Comparison of ENCODE assay signal across 8 cellular contexts in genomic region chr1:174769961-174770549, GRCh38.
DNase-seq lines count a peak whose midpoint lies in the region; ATAC-seq, FAIRE-seq and TF ChIP-seq lines count a peak whose summit lies in the region.

No MANE protein-coding gene starts in this region.

- in situ Hi-C loops in HepG2 (cut with HindIII; ENCODE audit: extremely low pct_ligation_motif_present, low pct_unique_long_range_greater_than_20kb), result loop anchor here (5.0 kb wide), 1 partner anchor 227 kb away; the partner anchor contains the start of gene CACYBP

- no peaks in the 10 kb centered on the region for H4K20me1 ChIP-seq in HepG2 (ENCODE audit: insufficient read depth, low read length)

- TF ChIP-seq POLR2A in HepG2 (IDR thresholded peaks at IDR 0.05; ENCODE audit: insufficient read depth in 1 of 2, low read depth in 2 of 2, low read length in 2 of 2), result no peak

- no peaks in the 10 kb centered on the region for H3K36me3 ChIP-seq in CD4-positive, alpha-beta memory T cell (ENCODE audit: insufficient read depth, low read length)
- no peaks in the 10 kb centered on the region for H3K36me3 ChIP-seq in HepG2 (replicated peaks in 1 of 2; ENCODE audit: control insufficient read depth in 1 of 2, insufficient read depth in 2 of 2, low read length in 2 of 2)

- no peaks in the 10 kb centered on the region for H3K9me3 Mint-ChIP-seq in CD4-positive, alpha-beta memory T cell

- no peak overlapping the region for H3K27ac Mint-ChIP-seq in CD4-positive, alpha-beta memory T cell

- intact Hi-C loops in CD4-positive, alpha-beta memory T cell (cut with micrococcal nuclease), result loop anchor here (1.0 to 2.0 kb wide), 4 partner anchors 29 to 259 kb away; no protein-coding TSS in a partner anchor
- intact Hi-C loops in HepG2 (cut with micrococcal nuclease; ENCODE audit: unreplicated experiment), result loop anchor here (1.0 to 2.0 kb wide), 3 partner anchors 213 to 228 kb away; no protein-coding TSS in a partner anchor

- no peaks in the 10 kb centered on the region for H3K9me3 ChIP-seq in CD4-positive, alpha-beta memory T cell (ENCODE audit: control insufficient read depth in 1 of 2, low read length in 2 of 2)
- H3K9me3 ChIP-seq in HepG2 (ENCODE audit: low read length), result no peaks in the 10 kb centered on the region

- peaks cover 0 to 5% (median 2%) of the 10 kb centered on the region in 4 donors for H3K4me1 Mint-ChIP-seq in CD4-positive, alpha-beta memory T cell

- H3K4me3 Mint-ChIP-seq in CD4-positive, alpha-beta memory T cell, result no peak overlapping the region

- ATAC-seq in HepG2, result no peak; the same call in 2 of the 3 replicates
- ATAC-seq in HG03342 (IDR thresholded peaks at IDR 0.05; ENCODE audit: unreplicated experiment), result no peak
- ATAC-seq in HG02884 (IDR thresholded peaks at IDR 0.05; ENCODE audit: unreplicated experiment), result no peak

- H3K4me3 ChIP-seq in CD4-positive, alpha-beta memory T cell (ENCODE audit: low read length in 2 of 2), result no peak overlapping the region
- no peak overlapping the region for H3K4me3 ChIP-seq in cardiac fibroblast (replicated peaks in 1 of 2; ENCODE audit: low read depth in 2 of 2, low read length in 2 of 2)
- H3K4me3 ChIP-seq in HepG2 (replicated peaks in 1 of 3; ENCODE audit: insufficient read depth in 1 of 3, low read depth in 2 of 3, low read length in 3 of 3), result no peak overlapping the region

- TF ChIP-seq CTCF in cardiac fibroblast (IDR thresholded peaks at IDR 0.05; ENCODE audit: low read depth, low read length) (peak; percentile 70), HepG2 (CRISPR knock-in tag; IDR thresholded peaks at IDR 0.05) (peak; percentile 73)

- no peaks in the 10 kb centered on the region for H3K27me3 Mint-ChIP-seq in CD4-positive, alpha-beta memory T cell

- peaks cover 0 to 4% of the 10 kb centered on the region in 2 donors for H3K36me3 Mint-ChIP-seq in CD4-positive, alpha-beta memory T cell

- peak; percentile 55; the same call in 1 of the 2 replicates for TF ChIP-seq RAD21 in HepG2 (CRISPR knock-in tag; IDR thresholded peaks at IDR 0.05)

- CTCF ChIA-PET in CD4-positive, alpha-beta memory T cell (lab: Charles Lee; ENCODE audit: partially characterized antibody), result interaction anchor here (0.7 to 1.5 kb wide), 8 partner anchors 19 to 355 kb away, joined by 3 to 8 read pairs (median 4); partner anchors contain the start of gene CACYBP
- CTCF ChIA-PET in HepG2 (lab: Yijun Ruan, JAX; ENCODE audit: low intra/inter-chr PET ratio, low total read pairs), result interaction anchor here (1.6 to 2.2 kb wide), 3 partner anchors 213 to 355 kb away, joined by 4 to 30 read pairs (median 26); partner anchors contain the start of gene CACYBP

- no peak for TF ChIP-seq EP300 in HepG2 (IDR thresholded peaks at IDR 0.05; ENCODE audit: low read depth in 2 of 2, low read length in 2 of 2)
- no peak for TF ChIP-seq EP300 in HepG2 (CRISPR knock-in tag; IDR thresholded peaks at IDR 0.05; ENCODE audit: borderline replicate concordance)

- BruUV-seq in HepG2 (replicated peaks; lab: Mats Ljungman, UMichigan), result no TSS peak

- POLR2A ChIA-PET in CD4-positive, alpha-beta memory T cell (lab: Charles Lee; ENCODE audit: partially characterized antibody), result interaction anchor here (0.9 to 2.5 kb wide), 3 partner anchors 213 to 229 kb away, joined by 3 to 10 read pairs (median 9); no protein-coding TSS in a partner anchor
- POLR2A ChIA-PET in HepG2 (lab: Yijun Ruan, JAX), result interaction anchor here (0.7 kb wide), 1 partner anchor 229 kb away, joined by 6 read pairs; the partner anchor contains the start of gene CACYBP

- H3K27ac ChIP-seq in CD4-positive, alpha-beta memory T cell (ENCODE audit: low read depth, low read length), result no peak overlapping the region
- no peak overlapping the region for H3K27ac ChIP-seq in HepG2 (ENCODE audit: extremely low read length, insufficient read depth, low read length)

- peak; percentile 81 for FAIRE-seq in HepG2 (lab: Jason Lieb, UNC)

- no peaks in the 10 kb centered on the region for H3K79me2 ChIP-seq in HepG2 (ENCODE audit: insufficient read depth, low read length)

- H3K4me2 ChIP-seq in HepG2 (ENCODE audit: low read depth, low read length), result no peak overlapping the region

- DNase-seq in CD4-positive, alpha-beta memory T cell, result peak; percentile 34 to 55 (median 44)
- DNase-seq in HCEC 1CT (peak; percentile 48), NCI-H748 (lab: John Stamatoyannopoulos, UW; ENCODE audit: unreplicated experiment) (peak; percentile 44), cardiac fibroblast (ENCODE audit: low read depth in 2 of 2) (peak; percentile 71 to 76), HepG2 (ENCODE audit: low spot score) (peak; percentile 49)
- DNase-seq in activated CD4-positive, CD25-positive, alpha-beta regulatory T cell treated with anti-CD3 and anti-CD28 coated beads, Interleukin-2, amount 50 U/mL, for 72 hours, result no peak

- H3K4me1 ChIP-seq in CD4-positive, alpha-beta memory T cell (ENCODE audit: insufficient read depth, low read length), result no peaks in the 10 kb centered on the region
- peaks cover 10% of the 10 kb centered on the region; the same call in 1 of the 2 replicates for H3K4me1 ChIP-seq in HepG2 (ENCODE audit: insufficient read depth, low read length)

- H3K9ac ChIP-seq in HepG2 (ENCODE audit: insufficient read depth, low read depth, low read length), result no peak overlapping the region

- no peak overlapping the region for H2AFZ ChIP-seq in HepG2 (ENCODE audit: low read length)

- no peaks in the 10 kb centered on the region for H3K27me3 ChIP-seq in CD4-positive, alpha-beta memory T cell (ENCODE audit: insufficient read depth, low read length)
- H3K27me3 ChIP-seq in HepG2 (ENCODE audit: control insufficient read depth in 1 of 2, insufficient read depth in 2 of 2, low read length in 2 of 2), result no peaks in the 10 kb centered on the region

TF ChIP-seq in HepG2, 621 proteins besides CTCF, POLR2A, EP300 and RAD21 (continues in another document):
- TF ChIP-seq PAF1 (CRISPR knock-in tag; IDR thresholded peaks at IDR 0.05) (no peak), ZBTB33 (CRISPR knock-in tag; IDR thresholded peaks at IDR 0.05) (no peak), MBD4 (IDR thresholded peaks at IDR 0.05; ENCODE audit: borderline replicate concordance, low read length) (no peak), FOXA3 (CRISPR knock-in tag; IDR thresholded peaks at IDR 0.05) (0 out of 2 replicates have a peak, but pooled peaks have one; percentile 6), DNMT3B (CRISPR knock-in tag; conservative IDR thresholded peaks at IDR 0.05) (no peak), ZNF766 (CRISPR knock-in tag; IDR thresholded peaks at IDR 0.05; ENCODE audit: borderline replicate concordance) (no peak), SMC3 (IDR thresholded peaks at IDR 0.05; ENCODE audit: low read length) (peak; percentile 65), RFX3 (CRISPR knock-in tag; IDR thresholded peaks at IDR 0.05) (no peak), ZNF367 (CRISPR knock-in tag; IDR thresholded peaks at IDR 0.05; ENCODE audit: borderline replicate concordance) (no peak), PATZ1 (CRISPR knock-in tag; IDR thresholded peaks at IDR 0.05) (no peak)
